ENCODE assay signal across 4 cellular contexts in genomic region chr6:163062790-163063189, GRCh38.
"Had no signal": no experiment of that assay in that cellular context is flagged by ENCODE, and none has a peak within 500 bp of the region (broad histone marks: within the 10 kb centered on the region; RNA-seq: fewer than 3 reads in every experiment).

No MANE protein-coding gene starts in this region.

- H3K4me3 ChIP-seq: K562 had no signal

- H3K27ac ChIP-seq: HL-60 had no signal

- DNase-seq: IMR-90, KBM-7 had no signal
